14 cellular contexts compared by ENCODE assay signal in genomic region chr3:177106184-177106583, GRCh38.
DNase-seq lines count a peak whose midpoint lies in the region; ATAC-seq and TF ChIP-seq lines count a peak whose summit lies in the region.
"Had no signal": no experiment of that assay in that cellular context is flagged by ENCODE, and none has a peak within 500 bp of the region (broad histone marks: within the 10 kb centered on the region; RNA-seq: fewer than 3 reads in every experiment).

No MANE protein-coding gene starts in this region.

- H3K4me3 ChIP-seq in CD4-positive, CD25-positive, alpha-beta regulatory T cell (ENCODE audit: low read depth, low read length) = no peak overlapping the region
- H3K4me3 ChIP-seq in endodermal cell (ENCODE audit: low read length) = no peak overlapping the region
- no peak overlapping the region for H3K4me3 ChIP-seq in sigmoid colon
- H3K4me3 ChIP-seq in esophagus muscularis mucosa = no peak overlapping the region
- H3K4me3 ChIP-seq: lower lobe of right lung, uterus had no signal

- peak overlapping the region in 1 of 4 donors; percentile 26 for H3K4me3 Mint-ChIP-seq in CD4-positive, CD25-positive, alpha-beta regulatory T cell
- H3K4me3 Mint-ChIP-seq in endodermal cell = no peak overlapping the region

- no peak for DNase-seq in CD4-positive, CD25-positive, alpha-beta regulatory T cell
- peak; percentile 67 for DNase-seq in NCI-H1436 (lab: John Stamatoyannopoulos, UW)
- DNase-seq in endodermal cell = no peak
- no peak for DNase-seq in sigmoid colon
- no peak for DNase-seq in NCI-H524 (lab: John Stamatoyannopoulos, UW)
- DNase-seq in esophagus muscularis mucosa (ENCODE audit: extremely low spot score) = no peak
- DNase-seq: CD8-positive, alpha-beta memory T cell; foreskin melanocyte; lower lobe of right lung; retina; uterus had no signal

- H3K36me3 ChIP-seq in CD4-positive, CD25-positive, alpha-beta regulatory T cell (ENCODE audit: control insufficient read depth, insufficient read depth, low read length) = no peaks in the 10 kb centered on the region
- H3K36me3 ChIP-seq in endodermal cell (ENCODE audit: control insufficient read depth, insufficient read depth, low read length) = peaks cover 19% of the 10 kb centered on the region
- no peaks in the 10 kb centered on the region for H3K36me3 ChIP-seq in sigmoid colon
- no peaks in the 10 kb centered on the region for H3K36me3 ChIP-seq in esophagus muscularis mucosa
- H3K36me3 ChIP-seq: lower lobe of right lung, uterus had no signal

- TF ChIP-seq CTCF in endodermal cell (conservative IDR thresholded peaks at IDR 0.05) (no peak), sigmoid colon (IDR thresholded peaks at IDR 0.05) (no peak), esophagus muscularis mucosa (IDR thresholded peaks at IDR 0.05) (no peak)

- no peak overlapping the region for H3K9ac ChIP-seq in endodermal cell (ENCODE audit: extremely low read depth, low read length, poor library complexity, severe bottlenecking)

- 89 to 91% methylated on average over 5 to 7 of the region's 7 CpGs for WGBS in endodermal cell (ENCODE audit: insufficient coverage in 1 of 2, insufficient read length in 1 of 2), 2 experiments
- WGBS in sigmoid colon, 2 donors = 55 to 59% methylated on average over 7 of the region's 7 CpGs
- 91% methylated on average over 7 of the region's 7 CpGs for WGBS in esophagus muscularis mucosa

- no peaks in the 10 kb centered on the region for H3K27me3 Mint-ChIP-seq in CD4-positive, CD25-positive, alpha-beta regulatory T cell
- H3K27me3 Mint-ChIP-seq in endodermal cell (ENCODE audit: insufficient read depth) = no peaks in the 10 kb centered on the region
- H3K27me3 Mint-ChIP-seq: CD8-positive, alpha-beta memory T cell had no signal

- TF ChIP-seq POLR2A in sigmoid colon (IDR thresholded peaks at IDR 0.05) (no peak), esophagus muscularis mucosa (IDR thresholded peaks at IDR 0.05; ENCODE audit: low read depth) (no peak)

- H3K4me1 ChIP-seq in CD4-positive, CD25-positive, alpha-beta regulatory T cell (ENCODE audit: control insufficient read depth, insufficient read depth, low read length, poor library complexity, severe bottlenecking) = peaks cover 62% of the 10 kb centered on the region
- H3K4me1 ChIP-seq in endodermal cell (ENCODE audit: control insufficient read depth, insufficient read depth, low read length) = peaks cover 21% of the 10 kb centered on the region
- peaks cover 0 to 97% (median 62%) of the 10 kb centered on the region in 4 donors for H3K4me1 ChIP-seq in sigmoid colon
- H3K4me1 ChIP-seq in esophagus muscularis mucosa = peaks cover 52 to 67% (median 56%) of the 10 kb centered on the region in 4 donors

- intact Hi-C loops in sigmoid colon (cut with DNase I) = no loop called here
- intact Hi-C loops in esophagus muscularis mucosa (cut with DNase I) = no loop called here

- peaks cover 3% of the 10 kb centered on the region for H3K36me3 Mint-ChIP-seq in CD4-positive, CD25-positive, alpha-beta regulatory T cell
- H3K36me3 Mint-ChIP-seq in endodermal cell (ENCODE audit: low read depth) = peaks cover 5% of the 10 kb centered on the region
- H3K36me3 Mint-ChIP-seq: CD8-positive, alpha-beta memory T cell had no signal

- no peak for ATAC-seq in CD4-positive, CD25-positive, alpha-beta regulatory T cell (ENCODE audit: low read depth in 2 of 2)
- ATAC-seq in GM19463 (IDR thresholded peaks at IDR 0.05; ENCODE audit: unreplicated experiment) (peak; percentile 65), GM18858 (IDR thresholded peaks at IDR 0.05; ENCODE audit: unreplicated experiment) (no peak)

- peaks cover 0 to 2% (median 0%) of the 10 kb centered on the region in 7 donors for H3K9me3 Mint-ChIP-seq in CD4-positive, CD25-positive, alpha-beta regulatory T cell
- H3K9me3 Mint-ChIP-seq in endodermal cell = no peaks in the 10 kb centered on the region

- H3K4me1 Mint-ChIP-seq in CD4-positive, CD25-positive, alpha-beta regulatory T cell = peaks cover 63 to 77% (median 70%) of the 10 kb centered on the region in 4 donors
- H3K4me1 Mint-ChIP-seq in endodermal cell = peaks cover 70% of the 10 kb centered on the region

- TF ChIP-seq EP300 in sigmoid colon (IDR thresholded peaks at IDR 0.05) = no peak
- TF ChIP-seq EP300 in esophagus muscularis mucosa (IDR thresholded peaks at IDR 0.05) = no peak

- peak overlapping the region in 1 of 3 donors; percentile 86 for H3K27ac Mint-ChIP-seq in CD4-positive, CD25-positive, alpha-beta regulatory T cell
- H3K27ac Mint-ChIP-seq in endodermal cell = peak overlapping the region; percentile 26
- H3K27ac Mint-ChIP-seq: activated T-helper 2 cell treated with anti-CD3 and anti-CD28 coated beads, Interferon-gamma antibody, Interleukin-2, Interleukin-4, amounts not matched to agents 10 μg/mL and 5 μg/mL and 100 μg/mL, durations not matched to agents 14 hours and 24 hours and 36 hours had no signal

- H3K9me3 ChIP-seq in CD4-positive, CD25-positive, alpha-beta regulatory T cell (ENCODE audit: control insufficient read depth in 2 of 2, low read length in 2 of 2) = no peaks in the 10 kb centered on the region
- H3K9me3 ChIP-seq in endodermal cell (ENCODE audit: control insufficient read depth, low read length) = no peaks in the 10 kb centered on the region
- H3K9me3 ChIP-seq in sigmoid colon = no peaks in the 10 kb centered on the region
- H3K9me3 ChIP-seq in esophagus muscularis mucosa = no peaks in the 10 kb centered on the region
- H3K9me3 ChIP-seq: lower lobe of right lung, uterus had no signal

- H3K27ac ChIP-seq in CD4-positive, CD25-positive, alpha-beta regulatory T cell (ENCODE audit: insufficient read depth, low read length, poor library complexity, severe bottlenecking) = peak overlapping the region; percentile 6
- H3K27ac ChIP-seq in endodermal cell (ENCODE audit: low read depth, low read length) (no peak overlapping the region), sigmoid colon (no peak overlapping the region), esophagus muscularis mucosa (replicated peaks in 1 of 4) (no peak overlapping the region)
- H3K27ac ChIP-seq: lower lobe of right lung, uterus had no signal

- no peaks in the 10 kb centered on the region for H3K27me3 ChIP-seq in CD4-positive, CD25-positive, alpha-beta regulatory T cell (ENCODE audit: control insufficient read depth, insufficient read depth, low read length)
- H3K27me3 ChIP-seq in endodermal cell (ENCODE audit: control insufficient read depth, insufficient read depth, low read length, poor library complexity, severe bottlenecking) (no peaks in the 10 kb centered on the region), sigmoid colon (no peaks in the 10 kb centered on the region), esophagus muscularis mucosa (no peaks in the 10 kb centered on the region)
- H3K27me3 ChIP-seq: uterus had no signal
